2 cellular contexts compared by ENCODE assay signal in genomic region chr18:70840649-70841048, GRCh38.
A peak's percentile ranks its signal among the peaks of the same experiment; 100 is the strongest.
TF ChIP-seq lines count a peak whose summit lies in the region.

No MANE protein-coding gene starts in this region.

TF ChIP-seq in HepG2, 621 proteins besides CTCF, POLR2A, EP300 and RAD21:
- TF ChIP-seq, protein P1, sequence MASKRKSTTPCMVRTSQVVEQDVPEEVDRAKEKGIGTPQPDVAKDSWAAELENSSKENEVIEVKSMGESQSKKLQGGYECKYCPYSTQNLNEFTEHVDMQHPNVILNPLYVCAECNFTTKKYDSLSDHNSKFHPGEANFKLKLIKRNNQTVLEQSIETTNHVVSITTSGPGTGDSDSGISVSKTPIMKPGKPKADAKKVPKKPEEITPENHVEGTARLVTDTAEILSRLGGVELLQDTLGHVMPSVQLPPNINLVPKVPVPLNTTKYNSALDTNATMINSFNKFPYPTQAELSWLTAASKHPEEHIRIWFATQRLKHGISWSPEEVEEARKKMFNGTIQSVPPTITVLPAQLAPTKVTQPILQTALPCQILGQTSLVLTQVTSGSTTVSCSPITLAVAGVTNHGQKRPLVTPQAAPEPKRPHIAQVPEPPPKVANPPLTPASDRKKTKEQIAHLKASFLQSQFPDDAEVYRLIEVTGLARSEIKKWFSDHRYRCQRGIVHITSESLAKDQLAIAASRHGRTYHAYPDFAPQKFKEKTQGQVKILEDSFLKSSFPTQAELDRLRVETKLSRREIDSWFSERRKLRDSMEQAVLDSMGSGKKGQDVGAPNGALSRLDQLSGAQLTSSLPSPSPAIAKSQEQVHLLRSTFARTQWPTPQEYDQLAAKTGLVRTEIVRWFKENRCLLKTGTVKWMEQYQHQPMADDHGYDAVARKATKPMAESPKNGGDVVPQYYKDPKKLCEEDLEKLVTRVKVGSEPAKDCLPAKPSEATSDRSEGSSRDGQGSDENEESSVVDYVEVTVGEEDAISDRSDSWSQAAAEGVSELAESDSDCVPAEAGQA (IDR thresholded peaks at IDR 0.05; ENCODE audit: low read depth): no peak
- TF ChIP-seq, protein P1 (CRISPR knock-in tag; IDR thresholded peaks at IDR 0.05; ENCODE audit: borderline replicate concordance): no peak
- TF ChIP-seq CEBPB (IDR thresholded peaks at IDR 0.05; ENCODE audit: borderline replicate concordance, low read depth, low read length) (peak; percentile 34; the same call in 1 of the 2 replicates), MIER3 (CRISPR knock-in tag; IDR thresholded peaks at IDR 0.05; ENCODE audit: borderline replicate concordance) (no peak), HHEX (CRISPR knock-in tag; IDR thresholded peaks at IDR 0.05) (no peak), RBM39 (IDR thresholded peaks at IDR 0.05; ENCODE audit: low read depth, low read length, poor library complexity, severe bottlenecking) (no peak), ZNF253 (CRISPR knock-in tag; IDR thresholded peaks at IDR 0.05; ENCODE audit: borderline replicate concordance) (no peak)

TF ChIP-seq in WTC11, 78 proteins besides CTCF, POLR2A, EP300 and RAD21 (continued from another document):
- TF ChIP-seq ZNF281 (CRISPR knock-in tag; IDR thresholded peaks at IDR 0.05): no peak
- TF ChIP-seq MLX (CRISPR knock-in tag; IDR thresholded peaks at IDR 0.05): no peak
- no peak for TF ChIP-seq FOXP1 (CRISPR knock-in tag; IDR thresholded peaks at IDR 0.05; ENCODE audit: borderline replicate concordance)
- no peak for TF ChIP-seq AFF4 (CRISPR knock-in tag; IDR thresholded peaks at IDR 0.05; ENCODE audit: borderline replicate concordance)
- TF ChIP-seq TEAD4 (CRISPR knock-in tag; IDR thresholded peaks at IDR 0.05): no peak
- no peak for TF ChIP-seq OVOL2 (CRISPR knock-in tag; IDR thresholded peaks at IDR 0.05; ENCODE audit: borderline replicate concordance)
- TF ChIP-seq, protein P2, sequence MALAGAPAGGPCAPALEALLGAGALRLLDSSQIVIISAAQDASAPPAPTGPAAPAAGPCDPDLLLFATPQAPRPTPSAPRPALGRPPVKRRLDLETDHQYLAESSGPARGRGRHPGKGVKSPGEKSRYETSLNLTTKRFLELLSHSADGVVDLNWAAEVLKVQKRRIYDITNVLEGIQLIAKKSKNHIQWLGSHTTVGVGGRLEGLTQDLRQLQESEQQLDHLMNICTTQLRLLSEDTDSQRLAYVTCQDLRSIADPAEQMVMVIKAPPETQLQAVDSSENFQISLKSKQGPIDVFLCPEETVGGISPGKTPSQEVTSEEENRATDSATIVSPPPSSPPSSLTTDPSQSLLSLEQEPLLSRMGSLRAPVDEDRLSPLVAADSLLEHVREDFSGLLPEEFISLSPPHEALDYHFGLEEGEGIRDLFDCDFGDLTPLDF (CRISPR knock-in tag; IDR thresholded peaks at IDR 0.05): no peak
- no peak for TF ChIP-seq GRHL2 (CRISPR knock-in tag; IDR thresholded peaks at IDR 0.05; ENCODE audit: insufficient replicate concordance, severe bottlenecking)
- no peak for TF ChIP-seq FOXP4 (CRISPR knock-in tag; IDR thresholded peaks at IDR 0.05)
- no peak for TF ChIP-seq TEAD1 (CRISPR knock-in tag; IDR thresholded peaks at IDR 0.05)
- TF ChIP-seq NFYB (CRISPR knock-in tag; conservative IDR thresholded peaks at IDR 0.05; ENCODE audit: low read depth): no peak
TF ChIP-seq in WTC11: peak in this region for 0.
